In the genomic region with DNA sequence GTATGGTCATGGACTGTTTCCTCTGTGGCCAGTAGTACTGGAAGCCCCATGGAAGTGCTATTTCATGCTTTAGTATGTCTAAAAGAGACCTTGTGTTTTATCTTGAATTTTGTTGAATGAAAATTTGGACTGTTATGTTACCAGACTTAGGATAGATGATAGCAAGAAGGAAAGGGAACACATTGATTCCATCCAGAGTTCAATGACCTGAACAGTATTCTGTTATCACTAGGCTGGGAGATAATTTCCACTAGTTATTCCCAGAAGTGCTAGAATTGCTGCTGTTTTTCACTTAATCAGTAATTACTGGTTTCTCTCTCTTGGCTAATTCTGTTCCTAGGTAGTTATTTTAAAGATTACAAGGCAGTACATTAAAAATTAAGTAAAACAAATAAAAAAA, we compare ENCODE assay signal across 20 cellular contexts.
DNase-seq lines count a peak whose midpoint lies in the region; FAIRE-seq and TF ChIP-seq lines count a peak whose summit lies in the region.
"Had no signal": no experiment of that assay in that cellular context is flagged by ENCODE, and none has a peak within 500 bp of the region (broad histone marks: within the 10 kb centered on the region; RNA-seq: fewer than 3 reads in every experiment).

No MANE protein-coding gene starts in this region.

- no peaks in the 10 kb centered on the region for H3K9me3 Mint-ChIP-seq in activated naive CD8-positive, alpha-beta T cell (ENCODE audit: low read depth)
- no peaks in the 10 kb centered on the region for H3K9me3 Mint-ChIP-seq in activated naive CD8-positive, alpha-beta T cell treated with anti-CD3 and anti-CD28 coated beads for 36 hours
- H3K9me3 Mint-ChIP-seq: H9 had no signal

- DNase-seq in activated naive CD8-positive, alpha-beta T cell treated with anti-CD3 and anti-CD28 coated beads for 36 hours = no peak
- DNase-seq in GM12892 (ENCODE audit: insufficient read length) = no peak
- DNase-seq in hepatocyte (ENCODE audit: low spot score) = no peak
- DNase-seq in thyroid gland = no peak
- no peak for DNase-seq in stimulated activated naive CD4-positive, alpha-beta T cell treated with Interleukin-2 at 50 U/mL for 16 hours (lab: John Stamatoyannopoulos, UW)
- DNase-seq in activated CD4-positive, alpha-beta T cell treated with anti-CD3 and anti-CD28 coated beads, Interleukin-2, amount 50 U/mL, for 4 hours = no peak
- DNase-seq in adrenal gland = no peak
- DNase-seq: C1 segment of cervical spinal cord; foreskin fibroblast; H9; hippocampal formation; mucosa of descending colon; NCI-H2171; NCI-H524; NK-92 treated with Interleukin-12 subunit alpha and Interleukin-12 subunit beta, amount 100 ng/mL, for 24 hours; posterior cingulate gyrus had no signal

- FAIRE-seq in GM12892 (lab: Jason Lieb, UNC) = peak; percentile 40
- FAIRE-seq: GM12891, HTR-8/SVneo had no signal

- H4K20me1 ChIP-seq in hepatocyte (ENCODE audit: insufficient read depth, poor library complexity, severe bottlenecking) = no peaks in the 10 kb centered on the region

- peaks cover 9% of the 10 kb centered on the region for H3K36me3 Mint-ChIP-seq in activated naive CD8-positive, alpha-beta T cell
- H3K36me3 Mint-ChIP-seq in activated naive CD8-positive, alpha-beta T cell treated with anti-CD3 and anti-CD28 coated beads for 36 hours = peaks cover 32% of the 10 kb centered on the region

- H3K4me2 ChIP-seq in hepatocyte = no peak overlapping the region
- H3K4me2 ChIP-seq: KMS-11 had no signal

- H3K9me3 ChIP-seq in hepatocyte (ENCODE audit: low read depth) = no peaks in the 10 kb centered on the region
- no peaks in the 10 kb centered on the region for H3K9me3 ChIP-seq in thyroid gland
- H3K9me3 ChIP-seq in adrenal gland (replicated peaks in 1 of 3) = no peaks in the 10 kb centered on the region
- H3K9me3 ChIP-seq: mucosa of descending colon had no signal

- peaks cover 30% of the 10 kb centered on the region for H3K4me1 Mint-ChIP-seq in activated naive CD8-positive, alpha-beta T cell (ENCODE audit: low read depth)
- peaks cover 25% of the 10 kb centered on the region for H3K4me1 Mint-ChIP-seq in activated naive CD8-positive, alpha-beta T cell treated with anti-CD3 and anti-CD28 coated beads for 36 hours
- H3K4me1 Mint-ChIP-seq: H9 had no signal

- no peak overlapping the region for H3K4me3 Mint-ChIP-seq in activated naive CD8-positive, alpha-beta T cell
- no peak overlapping the region for H3K4me3 Mint-ChIP-seq in activated naive CD8-positive, alpha-beta T cell treated with anti-CD3 and anti-CD28 coated beads for 36 hours
- H3K4me3 Mint-ChIP-seq: H9 had no signal

- H3K27ac ChIP-seq in hepatocyte (peak overlapping the region; percentile 14), thyroid gland (peak overlapping the region in 2 of 3 donors; percentile 84 to 86), adrenal gland (peak overlapping the region in 2 of 5 donors; percentile 3 to 44)
- H3K27ac ChIP-seq: KMS-11 had no signal

- peaks cover 9% of the 10 kb centered on the region for H3K36me3 ChIP-seq in hepatocyte (replicated peaks; ENCODE audit: insufficient read depth, low read depth)
- peaks cover 45 to 59% of the 10 kb centered on the region in 2 donors for H3K36me3 ChIP-seq in thyroid gland
- peaks cover 0 to 88% of the 10 kb centered on the region in 2 donors for H3K36me3 ChIP-seq in adrenal gland (replicated peaks in 1 of 2)

- H3K4me3 ChIP-seq in hepatocyte (no peak overlapping the region), thyroid gland (replicated peaks in 1 of 3) (no peak overlapping the region), adrenal gland (no peak overlapping the region)
- H3K4me3 ChIP-seq: mucosa of descending colon had no signal

- H3K4me1 ChIP-seq in hepatocyte (ENCODE audit: insufficient read depth) (peaks cover 12% of the 10 kb centered on the region), thyroid gland (peaks cover 34 to 71% of the 10 kb centered on the region in 2 donors), adrenal gland (replicated peaks in 1 of 2) (peaks cover 0 to 24% of the 10 kb centered on the region in 2 donors)

- no peak overlapping the region for H2AFZ ChIP-seq in hepatocyte

- H3K27me3 ChIP-seq in hepatocyte = no peaks in the 10 kb centered on the region
- H3K27me3 ChIP-seq in thyroid gland = no peaks in the 10 kb centered on the region
- H3K27me3 ChIP-seq in adrenal gland = no peaks in the 10 kb centered on the region

- H3K27ac Mint-ChIP-seq in activated naive CD8-positive, alpha-beta T cell = peak overlapping the region; percentile 88
- no peak overlapping the region for H3K27ac Mint-ChIP-seq in activated naive CD8-positive, alpha-beta T cell treated with anti-CD3 and anti-CD28 coated beads for 36 hours
- H3K27ac Mint-ChIP-seq: H9 had no signal

- H3K27me3 Mint-ChIP-seq in activated naive CD8-positive, alpha-beta T cell = no peaks in the 10 kb centered on the region
- H3K27me3 Mint-ChIP-seq in activated naive CD8-positive, alpha-beta T cell treated with anti-CD3 and anti-CD28 coated beads for 36 hours = no peaks in the 10 kb centered on the region

- H3K9me2 ChIP-seq in hepatocyte (replicated peaks; ENCODE audit: insufficient read depth) = no peaks in the 10 kb centered on the region

- no peaks in the 10 kb centered on the region for H3K79me2 ChIP-seq in hepatocyte

- intact Hi-C loops in thyroid gland (cut with DNase I) (no loop called here), adrenal gland (cut with DNase I) (no loop called here)

- TF ChIP-seq POLR2A in GM12892 (IDR thresholded peaks at IDR 0.05; ENCODE audit: low read depth, low read length) (no peak), thyroid gland (IDR thresholded peaks at IDR 0.05) (no peak), adrenal gland (IDR thresholded peaks at IDR 0.05) (no peak)

- no peak for TF ChIP-seq CTCF in hepatocyte (IDR thresholded peaks at IDR 0.05; ENCODE audit: poor library complexity)
- TF ChIP-seq CTCF in thyroid gland (IDR thresholded peaks at IDR 0.05) = no peak
- TF ChIP-seq CTCF in adrenal gland (IDR thresholded peaks at IDR 0.05) = no peak
